Comparison of ENCODE assay signal across 9 cellular contexts in genomic region chr2:7430421-7430868, GRCh38.
DNase-seq lines count a peak whose midpoint lies in the region; ATAC-seq and TF ChIP-seq lines count a peak whose summit lies in the region.
"Had no signal": no experiment of that assay in that cellular context is flagged by ENCODE, and none has a peak within 500 bp of the region (broad histone marks: within the 10 kb centered on the region; RNA-seq: fewer than 3 reads in every experiment).

No MANE protein-coding gene starts in this region.

- CTCF ChIA-PET in activated CD8-positive, alpha-beta memory T cell treated with anti-CD3 and anti-CD28 coated beads, Interleukin-2, amount 10 ng/mL, durations not matched to agents 7 days and 5 days (lab: Charles Lee): interaction anchor here (0.8 to 4.1 kb wide), 7 partner anchors 21 to 1254 kb away, joined by 3 to 31 read pairs (median 5); partner anchors contain the start of gene ID2

- 43 to 68% methylated on average over 10 of the region's 10 CpGs for WGBS in testis, 2 donors

- DNase-seq in activated CD8-positive, alpha-beta memory T cell treated with anti-CD3 and anti-CD28 coated beads, Interleukin-2, amount 10 ng/mL, durations not matched to agents 7 days and 5 days: peak; percentile 63
- DNase-seq in activated CD8-positive, alpha-beta memory T cell treated with anti-CD3 and anti-CD28 coated beads for 24 hours: no peak
- DNase-seq in activated T-cell treated with anti-CD3 and anti-CD28 coated beads, Interleukin-2, amount 50 U/mL, for 24 hours: peak; percentile 66
- DNase-seq in iPS-NIHi7 (ENCODE audit: extremely low spot score) (peak; percentile 28), testis (no peak), tibial artery (no peak), NCI-H2029 treated with DMSO at 0.1 percent for 48 hours (lab: John Stamatoyannopoulos, UW) (no peak)
- DNase-seq: activated CD4-positive, alpha-beta T cell treated with anti-CD3 and anti-CD28 coated beads, Interleukin-2, amount 50 U/mL, for 4 hours had no signal

- H3K27me3 ChIP-seq in testis: no peaks in the 10 kb centered on the region
- peaks cover 0 to 29% of the 10 kb centered on the region in 2 donors for H3K27me3 ChIP-seq in tibial artery

- H3K27ac Mint-ChIP-seq in activated CD8-positive, alpha-beta memory T cell treated with anti-CD3 and anti-CD28 coated beads, Interleukin-2, amount 10 ng/mL, durations not matched to agents 7 days and 5 days: peak overlapping the region; percentile 98
- peak overlapping the region; percentile 94 for H3K27ac Mint-ChIP-seq in activated T-cell treated with anti-CD3 and anti-CD28 coated beads, Interleukin-2, amount 50 U/mL, for 24 hours

- peak; percentile 51 for ATAC-seq in activated CD8-positive, alpha-beta memory T cell treated with anti-CD3 and anti-CD28 coated beads, Interleukin-2, amount 10 ng/mL, durations not matched to agents 7 days and 5 days
- ATAC-seq in GM21825 (IDR thresholded peaks at IDR 0.05; ENCODE audit: unreplicated experiment): no peak

- H3K27ac ChIP-seq in testis (no peak overlapping the region), tibial artery (no peak overlapping the region)

- no peaks in the 10 kb centered on the region for H3K27me3 Mint-ChIP-seq in activated CD8-positive, alpha-beta memory T cell treated with anti-CD3 and anti-CD28 coated beads, Interleukin-2, amount 10 ng/mL, durations not matched to agents 7 days and 5 days
- H3K27me3 Mint-ChIP-seq in activated T-cell treated with anti-CD3 and anti-CD28 coated beads, Interleukin-2, amount 50 U/mL, for 24 hours: peaks cover 5% of the 10 kb centered on the region

- intact Hi-C loops in testis (cut with DNase I; ENCODE audit: low total_unique reads): loop anchor here (5.0 kb wide), 1 partner anchor 1257 kb away; no protein-coding TSS in a partner anchor
- intact Hi-C loops in tibial artery (cut with DNase I; ENCODE audit: low total_unique reads): no loop called here

- H3K36me3 ChIP-seq in testis (ENCODE audit: low read depth, missing control alignments) (no peaks in the 10 kb centered on the region), tibial artery (no peaks in the 10 kb centered on the region)

- H3K9me3 ChIP-seq in testis (no peaks in the 10 kb centered on the region), tibial artery (peaks cover 0 to 16% (median 4%) of the 10 kb centered on the region in 3 donors)

- peak overlapping the region; percentile 82 for H3K4me3 Mint-ChIP-seq in activated CD8-positive, alpha-beta memory T cell treated with anti-CD3 and anti-CD28 coated beads, Interleukin-2, amount 10 ng/mL, durations not matched to agents 7 days and 5 days
- peak overlapping the region; percentile 77 for H3K4me3 Mint-ChIP-seq in activated T-cell treated with anti-CD3 and anti-CD28 coated beads, Interleukin-2, amount 50 U/mL, for 24 hours

- TF ChIP-seq CTCF in testis (IDR thresholded peaks at IDR 0.05) (no peak), tibial artery (IDR thresholded peaks at IDR 0.05) (no peak)

- H3K4me1 ChIP-seq in testis (peaks cover 8% of the 10 kb centered on the region), tibial artery (peaks cover 0 to 17% (median 8%) of the 10 kb centered on the region in 4 donors)

- H3K4me3 ChIP-seq in testis (peak overlapping the region; percentile 24 to 54), tibial artery (peak overlapping the region in 1 of 2 donors; percentile 43)

- TF ChIP-seq POLR2A in testis (IDR thresholded peaks at IDR 0.05): no peak

- peaks cover 27% of the 10 kb centered on the region for H3K36me3 Mint-ChIP-seq in activated CD8-positive, alpha-beta memory T cell treated with anti-CD3 and anti-CD28 coated beads, Interleukin-2, amount 10 ng/mL, durations not matched to agents 7 days and 5 days
- peaks cover 31% of the 10 kb centered on the region for H3K36me3 Mint-ChIP-seq in activated T-cell treated with anti-CD3 and anti-CD28 coated beads, Interleukin-2, amount 50 U/mL, for 24 hours (ENCODE audit: low read depth)

- peaks cover 11% of the 10 kb centered on the region for H3K9me3 Mint-ChIP-seq in activated CD8-positive, alpha-beta memory T cell treated with anti-CD3 and anti-CD28 coated beads, Interleukin-2, amount 10 ng/mL, durations not matched to agents 7 days and 5 days (ENCODE audit: low read depth)
- H3K9me3 Mint-ChIP-seq in activated T-cell treated with anti-CD3 and anti-CD28 coated beads, Interleukin-2, amount 50 U/mL, for 24 hours: peaks cover 18% of the 10 kb centered on the region

- H3K4me1 Mint-ChIP-seq in activated CD8-positive, alpha-beta memory T cell treated with anti-CD3 and anti-CD28 coated beads, Interleukin-2, amount 10 ng/mL, durations not matched to agents 7 days and 5 days: peaks cover 60% of the 10 kb centered on the region
- H3K4me1 Mint-ChIP-seq in activated T-cell treated with anti-CD3 and anti-CD28 coated beads, Interleukin-2, amount 50 U/mL, for 24 hours (ENCODE audit: low read depth): peaks cover 66% of the 10 kb centered on the region

Comparison
In these comparisons a context has a peak if more than half of its experiments do, and no peak if none do; other contexts are left out.
1. DNase-seq: peak in activated CD8-positive, alpha-beta memory T cell treated with anti-CD3 and anti-CD28 coated beads, Interleukin-2, amount 10 ng/mL, durations not matched to agents 7 days and 5 days (single experiment), activated T-cell treated with anti-CD3 and anti-CD28 coated beads, Interleukin-2, amount 50 U/mL, for 24 hours (single experiment) and iPS-NIHi7 (single experiment); none in activated CD8-positive, alpha-beta memory T cell treated with anti-CD3 and anti-CD28 coated beads for 24 hours (single experiment), testis (single experiment), tibial artery (0 of 2) and NCI-H2029 treated with DMSO at 0.1 percent for 48 hours (single experiment).